8 cellular contexts compared by ENCODE assay signal in the genomic region with DNA sequence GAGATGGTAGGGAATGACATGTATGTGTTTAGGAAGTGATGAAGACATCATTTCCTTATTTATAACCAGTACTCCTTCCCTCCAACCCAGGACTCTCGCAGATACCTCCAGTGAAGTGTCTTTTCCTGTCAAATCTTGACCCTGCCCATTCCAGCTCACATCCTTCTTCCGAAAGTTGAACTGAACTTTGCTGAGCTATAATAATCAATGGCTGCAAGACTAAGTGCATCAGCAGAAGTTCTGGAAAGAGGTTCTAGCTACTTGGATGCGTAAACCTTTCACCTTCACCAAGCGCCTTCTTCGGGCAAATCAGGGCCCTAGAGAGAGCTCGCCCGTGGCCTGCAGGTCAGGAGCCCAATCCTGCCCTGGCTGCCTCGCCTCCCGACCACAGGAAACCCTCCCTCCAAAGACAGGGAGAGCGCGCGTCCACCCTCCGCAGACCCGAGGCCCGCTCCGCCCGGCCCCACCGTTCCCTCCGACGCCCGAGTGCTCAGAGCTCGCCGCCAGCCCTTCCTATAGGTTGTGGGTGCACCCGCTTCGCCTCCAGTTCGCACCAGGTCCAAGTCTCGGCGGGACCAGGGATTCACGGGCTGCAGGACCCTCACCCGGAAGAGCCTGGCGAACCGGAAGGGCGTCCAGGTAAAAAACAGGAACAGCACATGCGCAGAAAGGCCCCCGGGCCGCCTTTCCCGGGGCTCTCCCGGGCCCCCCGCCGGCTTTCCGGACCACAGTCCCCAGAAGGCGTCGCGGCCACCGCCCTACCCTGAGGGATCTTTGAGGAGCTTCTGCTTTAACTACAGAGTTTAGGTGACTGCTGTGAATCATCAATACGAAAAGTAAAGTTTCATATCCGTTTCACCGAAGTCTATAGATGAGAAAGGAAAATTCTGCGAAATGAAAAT. TPM values are rescaled to one million over a fixed set of nuclear protein-coding genes. Genes with fewer than 3 reads are reported as not detected.
A peak's percentile ranks its signal among the peaks of the same experiment; 100 is the strongest.
DNase-seq lines count a peak whose midpoint lies in the region; ATAC-seq and TF ChIP-seq lines count a peak whose summit lies in the region.

A gene (minus strand): TSS at position 617 of the 902 bp plus-strand sequence. CDS start 1,457 bp downstream, outside the sequence.

- H3K4me3 ChIP-seq in HL-60 (replicated peaks; ENCODE audit: insufficient read depth, low read length) (peak within 1 kb of the TSS; percentile 43), colonic mucosa (peak within 1 kb of the TSS; percentile 53), left lung (peak within 1 kb of the TSS; percentile 47 to 64)

- H3K9me3 ChIP-seq in colonic mucosa = no peaks in the 10 kb centered on the region
- H3K9me3 ChIP-seq in left lung = no peaks in the 10 kb centered on the region

- H3K4me1 ChIP-seq in colonic mucosa = no peaks in the 10 kb centered on the region
- H3K4me1 ChIP-seq in left lung = peaks cover 4 to 16% of the 10 kb centered on the region in 2 donors

- H3K27ac ChIP-seq in HL-60 (replicated peaks) (no peak within 1 kb of the TSS), RWPE1 (no peak within 1 kb of the TSS), colonic mucosa (no peak within 1 kb of the TSS), left lung (peak within 1 kb of the TSS in 1 of 2 donors; percentile 10)

- ATAC-seq in left lung (peak; percentile 93), HG02840 (IDR thresholded peaks at IDR 0.05; ENCODE audit: low FRiP score, unreplicated experiment) (no peak)

- CTCF ChIA-PET in RWPE1 (lab: Yijun Ruan, JAX) = interaction anchor here (0.6 kb wide), 1 partner anchor 160 kb away, joined by 3 read pairs; no protein-coding TSS in a partner anchor

- peaks cover 15% of the 10 kb centered on the region for H3K27me3 ChIP-seq in HL-60 (ENCODE audit: insufficient read depth, poor library complexity, severe bottlenecking)
- no peaks in the 10 kb centered on the region for H3K27me3 ChIP-seq in colonic mucosa
- peaks cover 3 to 50% of the 10 kb centered on the region in 2 donors for H3K27me3 ChIP-seq in left lung

- TF ChIP-seq CTCF in HL-60 (IDR thresholded peaks at IDR 0.05; ENCODE audit: insufficient read depth, low read length) (no peak), RWPE1 (conservative IDR thresholded peaks at IDR 0.05; ENCODE audit: low read depth) (no peak), colonic mucosa (IDR thresholded peaks at IDR 0.05) (no peak), left lung (IDR thresholded peaks at IDR 0.05) (no peak)

- POLR2A ChIA-PET in RWPE1 (lab: Yijun Ruan, JAX; ENCODE audit: low non-redundant PET) = interaction anchor here (0.7 kb wide), 1 partner anchor 43 kb away, joined by 3 read pairs; no protein-coding TSS in a partner anchor

- DNase-seq in GM03348 (ENCODE audit: low spot score) (peak; percentile 78), HL-60 (ENCODE audit: low read depth in 1 of 2, low spot score in 1 of 2) (peak in 1 of 2 experiments; percentile 15), RWPE1 (ENCODE audit: low spot score) (peak; percentile 45), colonic mucosa (peak; percentile 46), left lung (peak; percentile 38 to 89)
- peak in 3 of 4 experiments; percentile 19 to 42 (median 41) for DNase-seq in stimulated activated CD4-positive, alpha-beta T cell treated with anti-CD3 and anti-CD28 coated beads, Interleukin-1b, Interleukin-23, amount 100 ng/mL, for 24 hours (ENCODE audit: low read depth in 4 of 4, low spot score in 1 of 4)
- no peak for DNase-seq in NK-92 treated with Interleukin-12 subunit alpha and Interleukin-12 subunit beta, amount 100 ng/mL, for 24 hours (lab: John Stamatoyannopoulos, UW)

- peak within 1 kb of the TSS in 1 of 2 donors; percentile 63 for H3K9ac ChIP-seq in colonic mucosa (ENCODE audit: low read depth in 2 of 2, low read length in 2 of 2)

- intact Hi-C loops in colonic mucosa (cut with DNase I) = no loop called here
- intact Hi-C loops in left lung (cut with DNase I) = no loop called here

- no peaks in the 10 kb centered on the region for H3K36me3 ChIP-seq in colonic mucosa
- H3K36me3 ChIP-seq in left lung = no peaks in the 10 kb centered on the region

RNA-seq across cellular contexts. Expression of the gene that starts here (rescaled TPM):
- total RNA-seq in colonic mucosa = 1 to 10 TPM; 1.3 to 1.6 TPM
- 1 to 10 TPM; 4.3 to 6.2 TPM for total RNA-seq in left lung
